ENCODE assay signal across 8 cellular contexts in genomic region chr2:64727013-64727767, GRCh38.
DNase-seq lines count a peak whose midpoint lies in the region; ATAC-seq and TF ChIP-seq lines count a peak whose summit lies in the region.
"Had no signal": no experiment of that assay in that cellular context is flagged by ENCODE, and none has a peak within 500 bp of the region (broad histone marks: within the 10 kb centered on the region; RNA-seq: fewer than 3 reads in every experiment).

No MANE protein-coding gene starts in this region.

- H3K27me3 ChIP-seq in OCI-LY1 (ENCODE audit: insufficient read depth, low read length), result no peaks in the 10 kb centered on the region
- no peaks in the 10 kb centered on the region for H3K27me3 ChIP-seq in lower lobe of right lung (ENCODE audit: low read depth)
- H3K27me3 ChIP-seq: SJSA1 had no signal

- peak overlapping the region; percentile 75 for H3K4me2 ChIP-seq in OCI-LY1 (ENCODE audit: low read length)

- peaks cover 11% of the 10 kb centered on the region; the same call in 1 of the 2 replicates for H3F3A ChIP-seq in OCI-LY1 (ENCODE audit: insufficient read depth, low read length)

- peak overlapping the region; percentile 67 for H3K9ac ChIP-seq in OCI-LY1 (ENCODE audit: low read length)

- H3K9me3 ChIP-seq in OCI-LY1 (ENCODE audit: low read length), result no peaks in the 10 kb centered on the region
- no peaks in the 10 kb centered on the region for H3K9me3 ChIP-seq in lower lobe of right lung
- H3K9me3 ChIP-seq: SJSA1 had no signal

- intact Hi-C loops in lower lobe of right lung (cut with DNase I), result no loop called here

- H3K4me1 ChIP-seq in OCI-LY1 (ENCODE audit: insufficient read depth, low read length, severe bottlenecking) (peaks cover 94% of the 10 kb centered on the region), lower lobe of right lung (peaks cover 39% of the 10 kb centered on the region)

- peak; percentile 83 for ATAC-seq in GM18907 (IDR thresholded peaks at IDR 0.05; ENCODE audit: unreplicated experiment)
- ATAC-seq in HG02798 (IDR thresholded peaks at IDR 0.05; ENCODE audit: poor library complexity, unreplicated experiment), result peak; percentile 90
- ATAC-seq in lower lobe of right lung, result peak; percentile 64 to 73

- H2AFZ ChIP-seq in OCI-LY1 (ENCODE audit: low read length), result no peak overlapping the region

- H3K36me3 ChIP-seq in OCI-LY1 (ENCODE audit: insufficient read depth, low read length) (no peaks in the 10 kb centered on the region), lower lobe of right lung (no peaks in the 10 kb centered on the region)
- H3K36me3 ChIP-seq: SJSA1 had no signal

- no peak for TF ChIP-seq CTCF in OCI-LY1 (IDR thresholded peaks at IDR 0.05; ENCODE audit: low read length)
- no peak for TF ChIP-seq CTCF in lower lobe of right lung (IDR thresholded peaks at IDR 0.05)

- no peaks in the 10 kb centered on the region for H4K20me1 ChIP-seq in OCI-LY1 (ENCODE audit: insufficient read depth, low read length)

- H3K27ac ChIP-seq in OCI-LY1 (ENCODE audit: low read depth, low read length, poor library complexity, severe bottlenecking), result peak overlapping the region; percentile 99
- H3K27ac ChIP-seq in lower lobe of right lung, result peak overlapping the region; percentile 76
- H3K27ac ChIP-seq: SJSA1 had no signal

- DNase-seq in lower lobe of right lung, result no peak
- DNase-seq in DMS 273 treated with DMSO at 0.1 percent for 48 hours (lab: John Stamatoyannopoulos, UW), result no peak
- DNase-seq in medulla oblongata (ENCODE audit: extremely low spot score), result no peak
- DNase-seq in stimulated activated CD4-positive, alpha-beta T cell treated with anti-CD3 and anti-CD28 coated beads, Interleukin-1b, Interleukin-23, amount 100 ng/mL, for 48 hours, result no peak

- peak overlapping the region; percentile 52 for H3K4me3 ChIP-seq in OCI-LY1 (ENCODE audit: low read depth, low read length, poor library complexity, severe bottlenecking)
- peak overlapping the region; percentile 5 for H3K4me3 ChIP-seq in lower lobe of right lung
- H3K4me3 ChIP-seq: SJSA1 had no signal

- 0 out of 2 replicates have a peak, but pooled peaks cover 10% of the 10 kb centered on the region for H3K79me2 ChIP-seq in OCI-LY1 (ENCODE audit: insufficient read depth, low read length)

- H3K9me2 ChIP-seq in OCI-LY1 (ENCODE audit: low read depth, low read length), result no peaks in the 10 kb centered on the region
